8 cellular contexts compared by ENCODE assay signal in the genomic region with DNA sequence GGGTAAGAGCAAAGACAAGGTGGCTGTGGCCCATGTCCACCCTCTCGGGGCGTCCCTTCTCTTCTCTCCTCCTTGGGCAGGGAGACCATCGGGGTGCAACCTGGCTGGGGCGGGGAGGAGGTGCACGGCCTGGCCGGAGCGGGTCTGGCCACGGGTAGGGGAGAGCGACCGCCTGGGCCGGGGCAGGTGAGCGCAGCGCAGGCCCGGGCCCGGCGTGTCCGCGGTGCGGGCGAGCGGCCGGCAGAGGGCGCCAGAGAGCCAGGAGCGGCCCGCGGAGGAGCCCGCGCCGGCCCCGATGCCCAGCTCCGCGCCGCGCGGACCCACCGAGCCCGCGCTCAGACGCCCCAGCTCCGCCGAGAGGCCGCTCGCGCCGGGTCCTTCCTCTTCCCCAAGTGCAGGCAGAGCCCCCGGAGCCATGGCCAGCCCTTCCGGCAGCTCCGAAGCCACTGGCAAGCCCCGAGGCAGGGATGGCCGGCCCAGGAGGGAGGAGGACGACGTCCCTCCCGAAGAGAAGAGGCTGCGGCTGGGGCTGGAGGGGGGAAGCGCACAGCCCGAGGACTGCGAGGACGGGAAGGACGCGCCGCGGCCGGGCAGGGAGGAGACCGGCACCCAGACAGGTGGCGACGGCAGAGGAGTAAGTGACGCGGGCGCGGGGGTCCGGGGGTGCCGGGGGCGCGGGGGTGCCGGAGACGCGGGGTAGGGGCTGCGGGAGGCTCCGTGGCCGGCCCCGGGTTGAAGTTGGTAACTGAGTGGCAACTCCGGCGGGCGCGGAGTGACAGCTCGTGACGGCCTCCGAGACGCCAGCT.
DNase-seq lines count a peak whose midpoint lies in the region; ATAC-seq, FAIRE-seq and TF ChIP-seq lines count a peak whose summit lies in the region.
"Not testable (repeated sequence)": the region's sequence is repeated elsewhere in the genome, so short reads cannot be mapped to it uniquely, and the experiment has no call there.

No MANE protein-coding gene starts in this region.

- H3K36me3 ChIP-seq in BLaER1 treated with 17β-estradiol and CSF1 and Interleukin-3, amounts not matched to agents 10 nM and 100 nM; OCI-LY3 (replicated peaks; ENCODE audit: low read depth, low read length); K562 (ENCODE audit: control insufficient read depth, insufficient read depth, low read length); heart right ventricle; neuronal stem cell (replicated peaks in 1 of 2; ENCODE audit: control insufficient read depth in 2 of 2, insufficient read depth in 2 of 2, low read length in 2 of 2): not testable (repeated sequence)

- not testable (repeated sequence) for H3K79me2 ChIP-seq in H9 (ENCODE audit: insufficient read depth, low read length); OCI-LY3 (ENCODE audit: low read length); K562 (ENCODE audit: control insufficient read depth, insufficient read depth, low read length)

- H3K27me3 ChIP-seq in BLaER1 treated with 17β-estradiol and CSF1 and Interleukin-3, amounts not matched to agents 10 nM and 100 nM, result peaks cover 12 to 34% (median 22%) of the 10 kb centered on the region in 11 experiments
- H3K27me3 ChIP-seq in H9 (ENCODE audit: insufficient read depth, low read length); OCI-LY3 (ENCODE audit: low read depth, low read length); K562 (ENCODE audit: control insufficient read depth in 2 of 2, insufficient read depth in 2 of 2, low read length in 2 of 2): not testable (repeated sequence)
- H3K27me3 ChIP-seq in heart right ventricle (peaks cover 0 to 35% (median 31%) of the 10 kb centered on the region in 7 donors), neuronal stem cell (ENCODE audit: control insufficient read depth in 3 of 3, insufficient read depth in 3 of 3, low read depth in 1 of 3, low read length in 3 of 3) (peaks cover 0 to 10% (median 7%) of the 10 kb centered on the region in 3 experiments)

- H3T11ph ChIP-seq in H9 (ENCODE audit: low read length), result not testable (repeated sequence)

- H3K4me2 ChIP-seq in BLaER1 treated with 17β-estradiol and CSF1 and Interleukin-3, amounts not matched to agents 10 nM and 100 nM, result peak overlapping the region; percentile 31 to 64 (median 53); a peak in 17 of 22 replicates
- not testable (repeated sequence) for H3K4me2 ChIP-seq in H9 (ENCODE audit: insufficient read depth, insufficient read length, low read length); OCI-LY3 (ENCODE audit: low read length); K562 (ENCODE audit: insufficient read depth, low read length)
- H3K4me2 ChIP-seq in neuronal stem cell (ENCODE audit: insufficient read depth, low read length, poor library complexity, severe bottlenecking), result peak overlapping the region; percentile 48

- H3K9me1 ChIP-seq in K562 (ENCODE audit: control insufficient read depth, insufficient read depth, low read length), result not testable (repeated sequence)

- not testable (repeated sequence) for H4K8ac ChIP-seq in H9 (replicated peaks; ENCODE audit: insufficient read length, low read depth, low read length); neuronal stem cell (ENCODE audit: low read depth, low read length)

- H3K4ac ChIP-seq in H9 (ENCODE audit: low read depth, low read length); neuronal stem cell (ENCODE audit: low read length): not testable (repeated sequence)

- H3K36me3 Mint-ChIP-seq in H9 (ENCODE audit: insufficient read depth in 1 of 3, low read depth in 3 of 3); activated CD8-positive, alpha-beta T cell treated with anti-CD3 and anti-CD28 coated beads for 36 hours (ENCODE audit: low read depth): not testable (repeated sequence)

- not testable (repeated sequence) for ATAC-seq in activated CD8-positive, alpha-beta T cell treated with anti-CD3 and anti-CD28 coated beads for 36 hours; heart right ventricle
- peak; percentile 65; the same call in 1 of the 3 replicates for ATAC-seq in K562

- POLR2A ChIA-PET in activated CD8-positive, alpha-beta T cell treated with anti-CD3 and anti-CD28 coated beads for 36 hours (lab: Charles Lee); K562 (lab: Yijun Ruan, JAX): not testable (repeated sequence)

- not testable (repeated sequence) for H3K9me3 Mint-ChIP-seq in H9; activated CD8-positive, alpha-beta T cell treated with anti-CD3 and anti-CD28 coated beads for 36 hours

- TF ChIP-seq RAD21 in K562 (CRISPR knock-in tag; conservative IDR thresholded peaks at IDR 0.05 in 1 of 2, IDR thresholded peaks at IDR 0.05 in 1 of 2), result not testable (repeated sequence)

- not testable (repeated sequence) for H4K5ac ChIP-seq in H9 (ENCODE audit: insufficient read length, low read depth, low read length)

- H3K4me3 Mint-ChIP-seq in H9, result peak overlapping the region; percentile 72 to 83
- not testable (repeated sequence) for H3K4me3 Mint-ChIP-seq in activated CD8-positive, alpha-beta T cell treated with anti-CD3 and anti-CD28 coated beads for 36 hours

- H3K9ac ChIP-seq in BLaER1 treated with 17β-estradiol and CSF1 and Interleukin-3, amounts not matched to agents 10 nM and 100 nM; H9 (ENCODE audit: extremely low read depth, insufficient read length, low read length); OCI-LY3 (ENCODE audit: low read length); K562 (ENCODE audit: insufficient read depth in 1 of 2, low read depth in 2 of 2, low read length in 2 of 2); neuronal stem cell (ENCODE audit: low read depth, low read length, poor library complexity): not testable (repeated sequence)

- not testable (repeated sequence) for BruUV-seq in K562 (replicated peaks; lab: Mats Ljungman, UMichigan)

- H3K4me1 Mint-ChIP-seq in H9, result peaks cover 11 to 18% of the 10 kb centered on the region in 2 experiments
- H3K4me1 Mint-ChIP-seq in activated CD8-positive, alpha-beta T cell treated with anti-CD3 and anti-CD28 coated beads for 36 hours (ENCODE audit: low read depth), result not testable (repeated sequence)

- not testable (repeated sequence) for H3K23ac ChIP-seq in H9 (ENCODE audit: insufficient read length, low read depth, low read length); neuronal stem cell (ENCODE audit: low read depth, low read length, poor library complexity)

- not testable (repeated sequence) for H3K9me3 ChIP-seq in BLaER1 treated with 17β-estradiol and CSF1 and Interleukin-3, amounts not matched to agents 10 nM and 100 nM (replicated peaks in 1 of 11); H9 (ENCODE audit: control insufficient read depth, low read depth, low read length); OCI-LY3 (ENCODE audit: insufficient read depth, low read length); K562 (replicated peaks; ENCODE audit: control insufficient read depth, insufficient read depth, low read depth, low read length); heart right ventricle; neuronal stem cell (replicated peaks in 1 of 2; ENCODE audit: control insufficient read depth in 2 of 2, insufficient read depth in 1 of 2, low read depth in 1 of 2, low read length in 2 of 2)

- not testable (repeated sequence) for H2AFZ ChIP-seq in H9 (ENCODE audit: low read length); OCI-LY3 (ENCODE audit: low read depth, low read length); K562 (ENCODE audit: low read depth, low read length)
- peak overlapping the region; percentile 59 for H2AFZ ChIP-seq in neuronal stem cell (ENCODE audit: low read length)

- not testable (repeated sequence) for H2AK5ac ChIP-seq in H9 (ENCODE audit: insufficient read length, low read length); neuronal stem cell (ENCODE audit: low read depth, low read length)

- intact Hi-C loops in activated CD8-positive, alpha-beta T cell treated with anti-CD3 and anti-CD28 coated beads for 36 hours (cut with micrococcal nuclease), result not testable (repeated sequence)
- intact Hi-C loops in K562 (cut with micrococcal nuclease) (loop anchor here (5.0 kb wide), 1 partner anchor 253 kb away; no protein-coding TSS in a partner anchor), heart right ventricle (cut with DNase I) (loop anchor here in 8 of 10 donors (5.0 to 10.0 kb wide), 4 partner anchors 365 to 1405 kb away; no protein-coding TSS in a partner anchor)

- not testable (repeated sequence) for FAIRE-seq in K562 (lab: Jason Lieb, UNC)

- not testable (repeated sequence) for H3K4me1 ChIP-seq in BLaER1 treated with 17β-estradiol and CSF1 and Interleukin-3, amounts not matched to agents 10 nM and 100 nM; H9 (ENCODE audit: insufficient read depth, low read length); OCI-LY3 (ENCODE audit: low read length); K562 (replicated peaks in 1 of 2; ENCODE audit: control insufficient read depth in 2 of 2, insufficient read depth in 2 of 2, low read length in 2 of 2); heart right ventricle; neuronal stem cell (ENCODE audit: control insufficient read depth in 2 of 2, insufficient read depth in 1 of 2, low read depth in 1 of 2, low read length in 2 of 2)

- no CpG with 5 or more reads among the region's 89 CpGs for WGBS in H9 (ENCODE audit: extremely low coverage, insufficient read length, low lambda C conversion rate)
- 0% methylated on average over 19 of the region's 89 CpGs for WGBS in K562 (ENCODE audit: insufficient coverage, low coverage, missing lambda C conversion rate)
- WGBS in heart right ventricle, 2 donors, result 1% methylated on average over 44 to 82 of the region's 89 CpGs
- no CpG with 5 or more reads among the region's 89 CpGs for WGBS in neuronal stem cell (ENCODE audit: extremely low coverage in 2 of 2, insufficient read length in 2 of 2, insufficient replicate concordance in 1 of 2), 2 donors

- peaks cover 40% of the 10 kb centered on the region for H3K27me3 Mint-ChIP-seq in H9 (ENCODE audit: low read depth)
- H3K27me3 Mint-ChIP-seq in activated CD8-positive, alpha-beta T cell treated with anti-CD3 and anti-CD28 coated beads for 36 hours, result peaks cover 19% of the 10 kb centered on the region

- H2BK5ac ChIP-seq in H9 (ENCODE audit: insufficient read length, low read length); neuronal stem cell (ENCODE audit: low read length): not testable (repeated sequence)

- H3K4me3 ChIP-seq in BLaER1 treated with 17β-estradiol and CSF1 and Interleukin-3, amounts not matched to agents 10 nM and 100 nM, result peak overlapping the region in 7 of 10 experiments; percentile 27 to 55 (median 37); a peak in 8 of 20 replicates
- not testable (repeated sequence) for H3K4me3 ChIP-seq in OCI-LY3 (ENCODE audit: low read length); K562
- H3K4me3 ChIP-seq in heart right ventricle (peak overlapping the region in 8 of 10 donors; percentile 8 to 40 (median 26)), neuronal stem cell (ENCODE audit: low read length in 2 of 2) (peak overlapping the region in 1 of 2 donors; percentile 71)

- not testable (repeated sequence) for H2BK12ac ChIP-seq in H9 (ENCODE audit: insufficient read length, low read depth, low read length); neuronal stem cell (ENCODE audit: low read length)

- not testable (repeated sequence) for H3K23me2 ChIP-seq in H9 (ENCODE audit: insufficient read length, low read depth, low read length, poor library complexity, severe bottlenecking)

- not testable (repeated sequence) for H2BK15ac ChIP-seq in H9 (ENCODE audit: low read depth, low read length); neuronal stem cell (ENCODE audit: low read length)

- not testable (repeated sequence) for H3K56ac ChIP-seq in H9 (ENCODE audit: insufficient read length, low read depth, low read length)

- H3K18ac ChIP-seq in H9 (ENCODE audit: insufficient read length, low read depth, low read length), result not testable (repeated sequence)
- peak overlapping the region; percentile 83 for H3K18ac ChIP-seq in neuronal stem cell (ENCODE audit: low read length)

- H4K20me1 ChIP-seq in BLaER1 treated with 17β-estradiol and CSF1 and Interleukin-3, amounts not matched to agents 10 nM and 100 nM; H9 (ENCODE audit: control insufficient read depth, insufficient read depth, insufficient read length); OCI-LY3 (ENCODE audit: insufficient read depth, low read length); K562 (replicated peaks; ENCODE audit: control insufficient read depth, insufficient read depth, low read length): not testable (repeated sequence)

- peak; percentile 63 for DNase-seq in H9
- peak; percentile 54 for DNase-seq in activated CD8-positive, alpha-beta T cell treated with anti-CD3 and anti-CD28 coated beads for 36 hours
- peak; percentile 25 to 67 (median 59) for DNase-seq in K562 (ENCODE audit: extremely low read depth in 1 of 4, low spot score in 3 of 4)
- DNase-seq in heart right ventricle, result peak; percentile 6 to 49
- peak; percentile 41 for DNase-seq in neuronal stem cell (ENCODE audit: low spot score)
- DNase-seq in stimulated activated CD8-positive, alpha-beta memory T cell treated with anti-CD3 and anti-CD28 coated beads, Interleukin-15, amount 100 ng/mL, for 48 hours (ENCODE audit: low read depth in 2 of 2), result peak; percentile 25

- not testable (repeated sequence) for H2BK120ac ChIP-seq in H9 (ENCODE audit: low read depth, low read length, poor library complexity, severe bottlenecking); neuronal stem cell (ENCODE audit: low read depth, low read length)

- TF ChIP-seq EP300 in K562 (IDR thresholded peaks at IDR 0.05; ENCODE audit: low read length), result not testable (repeated sequence)

- not testable (repeated sequence) for H3K14ac ChIP-seq in H9 (ENCODE audit: insufficient read depth, low read length); neuronal stem cell (ENCODE audit: low read length)

- not testable (repeated sequence) for TF ChIP-seq POLR2A in K562 (conservative IDR thresholded peaks at IDR 0.05)

- CTCF ChIA-PET in activated CD8-positive, alpha-beta T cell treated with anti-CD3 and anti-CD28 coated beads for 36 hours (lab: Charles Lee), result interaction anchor here (0.7 to 1.4 kb wide), 5 partner anchors 9 to 394 kb away, joined by 3 to 6 read pairs (median 4); no protein-coding TSS in a partner anchor
- CTCF ChIA-PET in K562 (lab: Yijun Ruan, JAX; ENCODE audit: low intra/inter-chr PET ratio), result interaction anchor here (0.7 kb wide), 1 partner anchor 42 kb away, joined by 3 read pairs; no protein-coding TSS in a partner anchor

- H3K79me1 ChIP-seq in H9 (ENCODE audit: insufficient read depth, low read depth, low read length, poor library complexity, severe bottlenecking); neuronal stem cell (ENCODE audit: low read depth, low read length): not testable (repeated sequence)

- not testable (repeated sequence) for H2BK20ac ChIP-seq in H9 (ENCODE audit: low read depth, low read length, poor library complexity, severe bottlenecking)

- not testable (repeated sequence) for H3K27ac ChIP-seq in BLaER1 treated with 17β-estradiol and CSF1 and Interleukin-3, amounts not matched to agents 10 nM and 100 nM; H9 (ENCODE audit: insufficient read length, low read depth, low read length); OCI-LY3 (ENCODE audit: low read length); K562 (ENCODE audit: extremely low read depth, low read depth, low read length); heart right ventricle; neuronal stem cell (replicated peaks; ENCODE audit: low read length)

- H4K91ac ChIP-seq in H9 (ENCODE audit: insufficient read length, low read depth, low read length); neuronal stem cell (ENCODE audit: low read depth, low read length, poor library complexity): not testable (repeated sequence)

- in situ Hi-C loops in K562 (cut with MboI), result loop anchor here (25.0 kb wide), 2 partner anchors 248 to 373 kb away; no protein-coding TSS in a partner anchor

- not testable (repeated sequence) for H3K27ac Mint-ChIP-seq in H9; activated CD8-positive, alpha-beta T cell treated with anti-CD3 and anti-CD28 coated beads for 36 hours

- peak; percentile 45; the same call in 2 of the 3 replicates for TF ChIP-seq CTCF in H9 (conservative IDR thresholded peaks at IDR 0.05)
- TF ChIP-seq CTCF in OCI-LY3 (IDR thresholded peaks at IDR 0.05; ENCODE audit: low read depth, low read length), result peak; percentile 27
- not testable (repeated sequence) for TF ChIP-seq CTCF in activated CD8-positive, alpha-beta T cell treated with anti-CD3 and anti-CD28 coated beads for 36 hours (IDR thresholded peaks at IDR 0.05)
- peak in 2 of 3 experiments; percentile 41 to 53; a peak in 3 of 6 replicates for TF ChIP-seq CTCF in K562 (IDR thresholded peaks at IDR 0.05 in 2 of 3, conservative IDR thresholded peaks at IDR 0.05 in 1 of 3; ENCODE audit: insufficient read depth in 2 of 3, low read depth in 1 of 3, low read length in 3 of 3)
- TF ChIP-seq CTCF in heart right ventricle (IDR thresholded peaks at IDR 0.05), result peak; percentile 35 to 56 (median 45)
